ENCODE assay signal across 15 cellular contexts in genomic region chr7:141415999-141416398, GRCh38.
DNase-seq lines count a peak whose midpoint lies in the region; ATAC-seq and TF ChIP-seq lines count a peak whose summit lies in the region.
"Had no signal": no experiment of that assay in that cellular context is flagged by ENCODE, and none has a peak within 500 bp of the region (broad histone marks: within the 10 kb centered on the region; RNA-seq: fewer than 3 reads in every experiment).

No MANE protein-coding gene starts in this region.

- H3K9me3 ChIP-seq in CD4-positive, alpha-beta T cell (ENCODE audit: control insufficient read depth, low read length) = no peaks in the 10 kb centered on the region
- H3K9me3 ChIP-seq: Caco-2, HAP-1 had no signal

- DNase-seq in DMS79 treated with DMSO at 0.1 percent for 48 hours (lab: John Stamatoyannopoulos, UW) (peak; percentile 43), DMS79 (lab: John Stamatoyannopoulos, UW) (no peak), GM23338 (ENCODE audit: low spot score) (no peak), dorsolateral prefrontal cortex (no peak), pons (ENCODE audit: low spot score) (peak; percentile 30)
- DNase-seq in CD4-positive, alpha-beta T cell = no peak
- DNase-seq: C1 segment of cervical spinal cord; Caco-2; CD8-positive, alpha-beta T cell; GF-D8; GOT3; HFFc6 had no signal

- no peaks in the 10 kb centered on the region for H3K27me3 Mint-ChIP-seq in GM23338 (ENCODE audit: insufficient read depth, low read depth, poor library complexity)
- H3K27me3 Mint-ChIP-seq in CD4-positive, alpha-beta T cell = peaks cover 46% of the 10 kb centered on the region

- POLR2A ChIA-PET in CD4-positive, alpha-beta T cell (lab: Charles Lee) = no interaction called here

- CTCF ChIA-PET in CD4-positive, alpha-beta T cell (lab: Charles Lee) = no interaction called here

- peaks cover 24% of the 10 kb centered on the region for H3K4me1 Mint-ChIP-seq in GM23338
- H3K4me1 Mint-ChIP-seq in CD4-positive, alpha-beta T cell (ENCODE audit: low read depth) = no peaks in the 10 kb centered on the region

- H3K27me3 ChIP-seq in GM23338 (ENCODE audit: insufficient read depth) (no peaks in the 10 kb centered on the region), dorsolateral prefrontal cortex (no peaks in the 10 kb centered on the region)
- H3K27me3 ChIP-seq in CD4-positive, alpha-beta T cell (ENCODE audit: control insufficient read depth, insufficient read depth, low read length) = peaks cover 4% of the 10 kb centered on the region

- H3K36me3 Mint-ChIP-seq in GM23338 (ENCODE audit: low read depth) = no peaks in the 10 kb centered on the region
- H3K36me3 Mint-ChIP-seq in CD4-positive, alpha-beta T cell (ENCODE audit: low read depth) = no peaks in the 10 kb centered on the region
- H3K36me3 Mint-ChIP-seq: CD8-positive, alpha-beta T cell had no signal

- TF ChIP-seq CTCF in GM23338 (conservative IDR thresholded peaks at IDR 0.05; ENCODE audit: low read depth in 2 of 2) (no peak), dorsolateral prefrontal cortex (IDR thresholded peaks at IDR 0.05 in 54 of 56, conservative IDR thresholded peaks at IDR 0.05 in 2 of 56; ENCODE audit: low read depth in 1 of 56, partially characterized antibody in 56 of 56) (no peak)
- TF ChIP-seq CTCF in CD4-positive, alpha-beta T cell (IDR thresholded peaks at IDR 0.05) = no peak

- H3K36me3 ChIP-seq in GM23338 (ENCODE audit: insufficient read depth) = no peaks in the 10 kb centered on the region; the same call in 1 of the 2 replicates
- H3K36me3 ChIP-seq: HAP-1 had no signal

- no peak overlapping the region for H3K4me3 ChIP-seq in GM23338
- no peak overlapping the region for H3K4me3 ChIP-seq in dorsolateral prefrontal cortex
- H3K4me3 ChIP-seq: HAP-1 had no signal

- 0 out of 2 replicates have a peak, but pooled peaks cover 3% of the 10 kb centered on the region for H3K9me2 ChIP-seq in GM23338 (ENCODE audit: insufficient read depth)

- peak overlapping the region; percentile 68; the same call in 1 of the 2 replicates for H3K27ac Mint-ChIP-seq in GM23338
- no peak overlapping the region for H3K27ac Mint-ChIP-seq in CD4-positive, alpha-beta T cell
- H3K27ac Mint-ChIP-seq: CD8-positive, alpha-beta T cell; HFFc6 had no signal

- no peaks in the 10 kb centered on the region; the same call in 1 of the 2 replicates for H3K79me2 ChIP-seq in GM23338 (replicated peaks; ENCODE audit: insufficient read depth)

- intact Hi-C loops in dorsolateral prefrontal cortex (cut with DNase I) = no loop called here
- intact Hi-C loops in CD4-positive, alpha-beta T cell (cut with DNase I, micrococcal nuclease) = no loop called here

- no peak overlapping the region for H3K4me2 ChIP-seq in GM23338

- ATAC-seq in GM23338 (no peak), HG02840 (IDR thresholded peaks at IDR 0.05; ENCODE audit: low FRiP score, unreplicated experiment) (no peak)
- no peak for ATAC-seq in CD4-positive, alpha-beta T cell (ENCODE audit: poor library complexity)
- ATAC-seq: CD8-positive, alpha-beta T cell had no signal

- H3K4me1 ChIP-seq in GM23338 (ENCODE audit: insufficient read depth) = no peaks in the 10 kb centered on the region; the same call in 1 of the 2 replicates
- H3K4me1 ChIP-seq: Caco-2, HAP-1 had no signal

- no peaks in the 10 kb centered on the region for H4K20me1 ChIP-seq in GM23338 (replicated peaks; ENCODE audit: insufficient read depth)

- H3K27ac ChIP-seq in GM23338 (ENCODE audit: low read depth) (no peak overlapping the region), dorsolateral prefrontal cortex (peak overlapping the region in 33 of 59 donors; percentile 1 to 81 (median 59))
- H3K27ac ChIP-seq in CD4-positive, alpha-beta T cell (ENCODE audit: low read depth, low read length) = no peak overlapping the region
- H3K27ac ChIP-seq: 22Rv1 had no signal

- H3F3A ChIP-seq in GM23338 (replicated peaks; ENCODE audit: low read depth) = no peaks in the 10 kb centered on the region

- no peaks in the 10 kb centered on the region for H3K9me3 Mint-ChIP-seq in GM23338
- no peaks in the 10 kb centered on the region for H3K9me3 Mint-ChIP-seq in CD4-positive, alpha-beta T cell
- H3K9me3 Mint-ChIP-seq: CD8-positive, alpha-beta T cell had no signal

- no peak overlapping the region for H2AFZ ChIP-seq in GM23338

- no peak overlapping the region for H3K4me3 Mint-ChIP-seq in GM23338
- H3K4me3 Mint-ChIP-seq in CD4-positive, alpha-beta T cell = no peak overlapping the region
- H3K4me3 Mint-ChIP-seq: CD8-positive, alpha-beta T cell; HFFc6 had no signal

TF ChIP-seq in GM23338, 12 proteins besides CTCF, POLR2A, EP300 and RAD21 (continues in another document):
- TF ChIP-seq POLR2AphosphoS5 (IDR thresholded peaks at IDR 0.05; ENCODE audit: low read depth) (no peak), STAT1 (IDR thresholded peaks at IDR 0.05; ENCODE audit: unreplicated experiment) (no peak), CREB1 (CRISPR knock-in tag; IDR thresholded peaks at IDR 0.05; ENCODE audit: low read depth) (no peak), ZNF331 (CRISPR knock-in tag; IDR thresholded peaks at IDR 0.05; ENCODE audit: low read depth) (no peak), NANOG (IDR thresholded peaks at IDR 0.05; ENCODE audit: borderline replicate concordance) (no peak), JUNB (IDR thresholded peaks at IDR 0.05; ENCODE audit: unreplicated experiment) (no peak), REST (IDR thresholded peaks at IDR 0.05; ENCODE audit: unreplicated experiment) (no peak), EZH2phosphoT487 (IDR thresholded peaks at IDR 0.05; ENCODE audit: unreplicated experiment) (no peak), ETS1 (IDR thresholded peaks at IDR 0.05) (no peak), ZNF114 (CRISPR knock-in tag; IDR thresholded peaks at IDR 0.05) (no peak), EZH2 (IDR thresholded peaks at IDR 0.05; ENCODE audit: low read depth, unreplicated experiment) (no peak)

Comparison
In these comparisons a context has a peak if more than half of its experiments do, and no peak if none do; other contexts are left out.
1. DNase-seq: peak in DMS79 treated with DMSO at 0.1 percent for 48 hours (single experiment) and pons (single experiment); none in DMS79 (single experiment), GM23338 (single experiment), dorsolateral prefrontal cortex (0 of 10) and CD4-positive, alpha-beta T cell (0 of 10).
2. H3K27ac ChIP-seq: peak in dorsolateral prefrontal cortex (33 of 59); none in GM23338 (single experiment) and CD4-positive, alpha-beta T cell (single experiment).